30 cellular contexts compared by ENCODE assay signal in the genomic region with DNA sequence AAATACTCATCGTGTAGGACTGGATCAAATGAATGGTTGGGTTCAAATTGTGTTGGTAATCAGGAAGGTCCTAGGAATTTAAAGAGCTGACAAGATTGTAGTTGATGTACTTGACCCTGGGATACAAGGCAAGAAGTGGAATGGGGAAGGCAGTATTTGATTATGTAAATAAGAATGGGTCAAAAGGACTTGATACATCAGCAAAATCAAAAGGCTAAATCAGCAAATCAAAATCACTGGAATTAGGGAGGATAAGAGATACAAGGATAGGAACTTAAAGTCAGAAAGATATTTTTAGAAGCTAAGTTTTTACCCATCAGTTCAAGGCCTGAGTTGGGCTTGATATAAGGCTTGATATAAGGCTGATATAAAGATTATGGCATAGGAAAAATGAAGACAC.
"Had no signal": no experiment of that assay in that cellular context is flagged by ENCODE, and none has a peak within 500 bp of the region (broad histone marks: within the 10 kb centered on the region; RNA-seq: fewer than 3 reads in every experiment).

No MANE protein-coding gene starts in this region.

- H3K36me3 ChIP-seq: prostate gland, uterus had no signal

- DNase-seq: naive thymus-derived CD4-positive, alpha-beta T cell; natural killer cell; nucleus accumbens; pancreas; right cardiac atrium; spleen; stimulated activated CD4-positive, alpha-beta T cell treated with anti-CD3 and anti-CD28 coated beads, Interleukin-12 subunit alpha, Interleukin-12 subunit beta, amount 100 ng/mL, for 4 hours; stimulated activated CD4-positive, alpha-beta T cell treated with anti-CD3 and anti-CD28 coated beads, Interleukin-1b, Interleukin-23, amount 100 ng/mL, for 48 hours; stimulated activated CD4-positive, alpha-beta T cell treated with anti-CD3 and anti-CD28 coated beads, Interleukin-4, amount 100 ng/mL, for 1 hour; stimulated activated CD4-positive, alpha-beta T cell treated with anti-CD3 and anti-CD28 coated beads, Interleukin-4, amount 100 ng/mL, for 4 hours; stimulated activated CD8-positive, alpha-beta memory T cell treated with anti-CD3 and anti-CD28 coated beads, Interleukin-4, amount 100 ng/mL, for 48 hours; stimulated activated naive CD4-positive, alpha-beta T cell; stimulated activated naive CD8-positive, alpha-beta T cell treated with anti-CD3 and anti-CD28 coated beads, Interleukin-15, amount 100 ng/mL, for 72 hours; stimulated activated naive CD8-positive, alpha-beta T cell treated with anti-CD3 and anti-CD28 coated beads, Interleukin-15, Interleukin-2, amounts not matched to agents 100 U/mL and 50 U/mL, for 24 hours; substantia nigra; testis; tibial artery; transverse colon; upper lobe of right lung; uterus had no signal

- FAIRE-seq: pancreas had no signal

- H3K4me1 Mint-ChIP-seq: nephron; neural crest cell; stimulated activated memory B cell treated with anti-CD40 and anti-IgM and Interleukin-4, amounts not matched to agents 10 μg/mL and 1 μg/mL and 100 μg/mL, for 72 hours; stimulated activated naive CD8-positive, alpha-beta T cell treated with anti-CD3 and anti-CD28 coated beads, Interleukin-15, amount 100 ng/mL, for 72 hours had no signal

- H3K4me2 ChIP-seq: smooth muscle cell had no signal

- H3K27ac ChIP-seq: neutrophil, pancreas, prostate gland, skin epidermis, spleen, suprapubic skin, testis, tibial artery, transverse colon, upper lobe of right lung, uterus had no signal

- H3K4me3 ChIP-seq: pancreas, prostate gland, skin epidermis, smooth muscle cell, spleen, suprapubic skin, testis, tibial artery, transverse colon, upper lobe of right lung, uterus had no signal

- H3K9me3 ChIP-seq: neutrophil, pancreas, prostate gland, spleen, suprapubic skin, testis, tibial artery, transverse colon, upper lobe of right lung, uterus had no signal

- H3K4me1 ChIP-seq: pancreas, prostate gland, spleen, suprapubic skin, testis, tibial artery, transverse colon, upper lobe of right lung, uterus had no signal

- H3K27me3 Mint-ChIP-seq: naive thymus-derived CD4-positive, alpha-beta T cell; stimulated activated memory B cell treated with anti-CD40 and anti-IgM and Interleukin-4, amounts not matched to agents 10 μg/mL and 1 μg/mL and 100 μg/mL, for 72 hours; stimulated activated naive CD8-positive, alpha-beta T cell treated with anti-CD3 and anti-CD28 coated beads, Interleukin-15, amount 100 ng/mL, for 72 hours; type B pancreatic cell had no signal

- ATAC-seq: naive thymus-derived CD4-positive, alpha-beta T cell; natural killer cell; pancreas; right cardiac atrium; sciatic nerve; stimulated activated memory B cell treated with anti-CD40 and anti-IgM and Interleukin-4, amounts not matched to agents 10 μg/mL and 1 μg/mL and 100 μg/mL, for 72 hours; stimulated activated naive CD8-positive, alpha-beta T cell treated with anti-CD3 and anti-CD28 coated beads, Interleukin-15, amount 100 ng/mL, for 72 hours; stimulated activated naive CD8-positive, alpha-beta T cell treated with anti-CD3 and anti-CD28 coated beads, Interleukin-15, Interleukin-2, amounts not matched to agents 100 U/mL and 50 U/mL, for 24 hours; upper lobe of right lung had no signal

- H3K27ac Mint-ChIP-seq: natural killer cell; nephron; stimulated activated memory B cell treated with anti-CD40 and anti-IgM and Interleukin-4, amounts not matched to agents 10 μg/mL and 1 μg/mL and 100 μg/mL, for 72 hours; stimulated activated naive CD8-positive, alpha-beta T cell treated with anti-CD3 and anti-CD28 coated beads, Interleukin-15, amount 100 ng/mL, for 72 hours; type B pancreatic cell had no signal

- H3K9me3 Mint-ChIP-seq: natural killer cell; nephron; neural crest cell; stimulated activated memory B cell treated with anti-CD40 and anti-IgM and Interleukin-4, amounts not matched to agents 10 μg/mL and 1 μg/mL and 100 μg/mL, for 72 hours; stimulated activated naive CD8-positive, alpha-beta T cell treated with anti-CD3 and anti-CD28 coated beads, Interleukin-15, amount 100 ng/mL, for 72 hours; type B pancreatic cell had no signal

- H3K4me3 Mint-ChIP-seq: naive thymus-derived CD4-positive, alpha-beta T cell; natural killer cell; nephron; neural crest cell; stimulated activated memory B cell treated with anti-CD40 and anti-IgM and Interleukin-4, amounts not matched to agents 10 μg/mL and 1 μg/mL and 100 μg/mL, for 72 hours; stimulated activated naive CD8-positive, alpha-beta T cell treated with anti-CD3 and anti-CD28 coated beads, Interleukin-15, amount 100 ng/mL, for 72 hours; type B pancreatic cell had no signal

- H3K27me3 ChIP-seq: neutrophil, pancreas, spleen, suprapubic skin, testis, tibial artery, transverse colon, upper lobe of right lung, uterus had no signal
